ENCODE assay signal across 18 cellular contexts in the genomic region with DNA sequence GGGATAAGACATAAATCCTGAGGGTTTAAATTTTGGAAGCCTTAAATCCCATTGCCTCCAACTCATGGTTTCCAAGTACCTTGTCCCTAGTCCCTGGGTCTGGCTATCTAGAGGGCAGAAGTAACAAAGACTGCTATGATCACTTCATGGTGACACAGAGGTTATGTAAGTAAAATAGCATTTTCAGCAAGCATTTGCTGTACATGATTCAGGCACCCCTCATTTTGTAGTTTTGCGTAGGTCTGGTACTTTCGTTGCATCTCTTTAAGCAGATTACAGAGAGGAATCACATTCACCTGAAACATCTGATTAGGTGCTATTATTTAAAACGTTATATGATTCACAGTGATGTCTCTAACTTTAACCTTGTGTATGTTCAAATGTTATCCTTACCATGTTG.
"Had no signal": no experiment of that assay in that cellular context is flagged by ENCODE, and none has a peak within 500 bp of the region (broad histone marks: within the 10 kb centered on the region; RNA-seq: fewer than 3 reads in every experiment).

No MANE protein-coding gene starts in this region.

- DNase-seq: colonic mucosa; cortex of kidney; dermis blood vessel endothelial cell; dorsolateral prefrontal cortex; effector CD4-positive, alpha-beta T cell; effector CD8-positive, alpha-beta T cell; effector memory CD4-positive, alpha-beta T cell; effector memory CD8-positive, alpha-beta T cell; endodermal cell; erythroblast; esophagus squamous epithelium; foreskin fibroblast; foreskin keratinocyte; foreskin melanocyte; gastrocnemius medialis; glutamatergic neuron; heart left ventricle; heart right ventricle had no signal
